Comparison of ENCODE assay signal across 11 cellular contexts in the genomic region with DNA sequence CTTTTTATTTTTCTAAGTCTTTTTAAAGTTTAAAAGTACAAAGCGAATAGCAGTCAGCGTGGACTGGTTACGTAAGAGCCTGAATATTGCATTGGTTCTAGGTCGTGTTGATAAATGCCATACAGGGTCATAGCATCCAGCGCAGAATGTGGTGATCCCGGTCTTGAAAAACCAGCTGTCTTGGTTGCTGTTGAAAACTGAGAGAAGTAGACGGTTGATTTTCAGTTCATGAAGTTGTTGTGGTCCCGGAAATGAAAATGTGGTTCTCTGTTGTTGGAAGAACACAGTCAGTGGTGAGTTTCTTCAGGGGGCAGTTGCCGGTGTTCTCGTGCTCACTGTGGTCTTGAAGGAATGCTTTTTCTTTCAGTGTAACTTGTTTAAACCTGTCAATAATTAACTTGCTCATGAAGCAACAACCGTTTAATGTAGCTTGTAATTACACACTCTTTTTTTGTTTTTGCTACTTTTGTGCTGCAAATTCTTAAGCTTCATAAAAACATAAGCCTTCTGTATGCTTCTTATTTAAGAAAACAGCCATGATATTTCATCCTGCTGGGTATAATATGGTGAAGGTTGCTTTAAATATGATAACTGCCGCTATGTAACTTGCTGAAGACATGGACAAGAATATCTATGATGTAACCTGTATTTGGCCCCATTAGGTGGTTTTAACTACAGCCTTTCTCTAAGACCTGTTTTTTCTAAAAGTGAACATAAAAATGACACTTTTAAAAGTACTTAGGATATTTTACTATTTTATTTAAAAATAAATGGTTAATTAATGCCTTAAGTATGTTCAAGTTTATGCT.
A peak's percentile ranks its signal among the peaks of the same experiment; 100 is the strongest.
DNase-seq lines count a peak whose midpoint lies in the region; ATAC-seq and TF ChIP-seq lines count a peak whose summit lies in the region.
"Had no signal": no experiment of that assay in that cellular context is flagged by ENCODE, and none has a peak within 500 bp of the region (broad histone marks: within the 10 kb centered on the region; RNA-seq: fewer than 3 reads in every experiment).

No MANE protein-coding gene starts in this region.

- no peak overlapping the region for H4K91ac ChIP-seq in mesenchymal stem cell (ENCODE audit: low read length)

- no peak overlapping the region for H3K14ac ChIP-seq in mesenchymal stem cell (ENCODE audit: low read length in 2 of 2)

- H2BK12ac ChIP-seq in mesenchymal stem cell (ENCODE audit: low read length in 2 of 2) = no peak overlapping the region

- H3K4ac ChIP-seq in mesenchymal stem cell (ENCODE audit: low read depth in 1 of 2, low read length in 2 of 2) = peak overlapping the region in 1 of 2 experiments; percentile 36

- H3K36me3 ChIP-seq in left ventricle myocardium inferior (peaks cover 47% of the 10 kb centered on the region), endocrine pancreas (ENCODE audit: control insufficient read depth, insufficient read depth, low read length) (peaks cover 2% of the 10 kb centered on the region), mesenchymal stem cell (ENCODE audit: control insufficient read depth in 1 of 2, insufficient read depth in 2 of 2, low read depth in 1 of 2, low read length in 2 of 2) (peaks cover 10 to 22% of the 10 kb centered on the region in 2 experiments)

- H3K27ac ChIP-seq in left ventricle myocardium inferior (replicated peaks) = peak overlapping the region; percentile 82
- H3K27ac ChIP-seq in mesenchymal stem cell (ENCODE audit: low read length, poor library complexity, severe bottlenecking) = peak overlapping the region; percentile 91
- H3K27ac ChIP-seq: gastroesophageal sphincter had no signal

- no peak overlapping the region for H3K23ac ChIP-seq in mesenchymal stem cell (ENCODE audit: low read length in 2 of 2)

- TF ChIP-seq CTCF in left ventricle myocardium inferior (IDR thresholded peaks at IDR 0.05; ENCODE audit: borderline replicate concordance) = no peak

- intact Hi-C loops in left ventricle myocardium inferior (cut with micrococcal nuclease) (no loop called here), Right ventricle myocardium inferior (cut with DNase I) (no loop called here)

- H3K4me3 ChIP-seq in left ventricle myocardium inferior = no peak overlapping the region
- peak overlapping the region; percentile 59 for H3K4me3 ChIP-seq in endocrine pancreas (ENCODE audit: control insufficient read depth, insufficient read depth, low read length)
- no peak overlapping the region for H3K4me3 ChIP-seq in mesenchymal stem cell (ENCODE audit: insufficient read depth in 1 of 2, low read depth in 1 of 2, low read length in 2 of 2)
- H3K4me3 ChIP-seq: gastroesophageal sphincter had no signal

- peak overlapping the region; percentile 23 for H3K4me2 ChIP-seq in mesenchymal stem cell (ENCODE audit: low read length, poor library complexity, severe bottlenecking)

- H4K8ac ChIP-seq in mesenchymal stem cell (ENCODE audit: low read length) = no peak overlapping the region

- H3K9ac ChIP-seq in endocrine pancreas (ENCODE audit: control insufficient read depth, insufficient read depth, low read length) = no peak overlapping the region
- H3K9ac ChIP-seq in mesenchymal stem cell (ENCODE audit: low read length) = no peak overlapping the region

- H2AK5ac ChIP-seq in mesenchymal stem cell (ENCODE audit: low read length, severe bottlenecking) = no peak overlapping the region

- no peak overlapping the region for H2BK120ac ChIP-seq in mesenchymal stem cell (ENCODE audit: low read depth, low read length)

- DNase-seq in left ventricle myocardium inferior (no peak), Right ventricle myocardium inferior (ENCODE audit: missing footprints) (no peak), mesenchymal stem cell (no peak), DMS153 (lab: John Stamatoyannopoulos, UW) (no peak)
- DNase-seq in stimulated activated CD4-positive, alpha-beta T cell treated with anti-CD3 and anti-CD28 coated beads, Interleukin-15, amount 100 ng/mL, for 24 hours = no peak
- DNase-seq: NCI-H82 had no signal

- H3K4me1 ChIP-seq in left ventricle myocardium inferior (peaks cover 27% of the 10 kb centered on the region), endocrine pancreas (ENCODE audit: control insufficient read depth, insufficient read depth, low read length) (peaks cover 5% of the 10 kb centered on the region), mesenchymal stem cell (ENCODE audit: control insufficient read depth, insufficient read depth, low read depth, low read length) (peaks cover 15% of the 10 kb centered on the region)

- ATAC-seq in Right ventricle myocardium inferior (no peak), GM18873 (IDR thresholded peaks at IDR 0.05; ENCODE audit: low FRiP score, unreplicated experiment) (no peak), GM21526 (IDR thresholded peaks at IDR 0.05; ENCODE audit: low FRiP score, unreplicated experiment) (no peak)
- ATAC-seq: gastroesophageal sphincter, HCT116 had no signal

- H3K9me3 ChIP-seq in left ventricle myocardium inferior (replicated peaks) = no peaks in the 10 kb centered on the region
- no peaks in the 10 kb centered on the region for H3K9me3 ChIP-seq in endocrine pancreas (ENCODE audit: control insufficient read depth, low read length)
- no peaks in the 10 kb centered on the region for H3K9me3 ChIP-seq in mesenchymal stem cell (ENCODE audit: control insufficient read depth, low read length)
- H3K9me3 ChIP-seq: gastroesophageal sphincter had no signal

- H2BK5ac ChIP-seq in mesenchymal stem cell (ENCODE audit: low read depth, low read length, poor library complexity, severe bottlenecking) = peak overlapping the region; percentile 74

- H3K27me3 ChIP-seq in left ventricle myocardium inferior (ENCODE audit: low read depth) = no peaks in the 10 kb centered on the region
- no peaks in the 10 kb centered on the region for H3K27me3 ChIP-seq in endocrine pancreas (ENCODE audit: control insufficient read depth, insufficient read depth, low read length)
- H3K27me3 ChIP-seq in mesenchymal stem cell (ENCODE audit: control insufficient read depth in 1 of 2, insufficient read depth in 1 of 2, low read length in 2 of 2) = no peaks in the 10 kb centered on the region
- H3K27me3 ChIP-seq: gastroesophageal sphincter had no signal

- 91% methylated on average over 10 of the region's 12 CpGs for WGBS in mesenchymal stem cell

- H2BK15ac ChIP-seq in mesenchymal stem cell (ENCODE audit: low read depth, poor library complexity, severe bottlenecking) = no peak overlapping the region

- H2AFZ ChIP-seq in mesenchymal stem cell (ENCODE audit: low read depth, low read length) = no peak overlapping the region

- H3K18ac ChIP-seq in mesenchymal stem cell (ENCODE audit: low read depth in 1 of 2, low read length in 2 of 2) = no peak overlapping the region

- peaks cover 13% of the 10 kb centered on the region for H3K79me1 ChIP-seq in mesenchymal stem cell (replicated peaks; ENCODE audit: low read length, poor library complexity, severe bottlenecking)
